3 cellular contexts compared by ENCODE assay signal in genomic region chr9:90274725-90275124, GRCh38.
TF ChIP-seq lines count a peak whose summit lies in the region.

No MANE protein-coding gene starts in this region.

TF ChIP-seq in SK-N-SH, 30 proteins besides CTCF, POLR2A, EP300 and RAD21 (continued from another document and continues in another):
- no peak for TF ChIP-seq PBX3 (IDR thresholded peaks at IDR 0.05)
- no peak for TF ChIP-seq MAX (IDR thresholded peaks at IDR 0.05; ENCODE audit: low read depth)
- TF ChIP-seq REST (IDR thresholded peaks at IDR 0.05; ENCODE audit: low read depth, low read length), result no peak
- no peak for TF ChIP-seq GATA2 (CRISPR knock-in tag; IDR thresholded peaks at IDR 0.05)
- no peak for TF ChIP-seq JUND (IDR thresholded peaks at IDR 0.05)
- no peak for TF ChIP-seq TAF1 (IDR thresholded peaks at IDR 0.05; ENCODE audit: borderline replicate concordance, low read depth, low read length)
- no peak for TF ChIP-seq FOSL2 (IDR thresholded peaks at IDR 0.05; ENCODE audit: borderline replicate concordance, low read depth)
- no peak for TF ChIP-seq USF1 (IDR thresholded peaks at IDR 0.05; ENCODE audit: borderline replicate concordance, low read depth)
- no peak for TF ChIP-seq ZBTB33 (IDR thresholded peaks at IDR 0.05; ENCODE audit: borderline replicate concordance, low read depth)

TF ChIP-seq in SK-N-SH treated with all-trans-retinoic acid at 6 μM for 48 hours, 23 proteins besides CTCF, POLR2A, EP300 and RAD21 (continued from another document):
- TF ChIP-seq TSHZ2 (CRISPR knock-in tag; IDR thresholded peaks at IDR 0.05) (no peak), PPARA (CRISPR knock-in tag; IDR thresholded peaks at IDR 0.05; ENCODE audit: borderline replicate concordance) (no peak), OSR1 (CRISPR knock-in tag; IDR thresholded peaks at IDR 0.05) (no peak), TCF4 (CRISPR knock-in tag; IDR thresholded peaks at IDR 0.05; ENCODE audit: borderline replicate concordance) (no peak), ZNF565 (CRISPR knock-in tag; conservative IDR thresholded peaks at IDR 0.05; ENCODE audit: low read depth) (no peak), SNAI2 (CRISPR knock-in tag; IDR thresholded peaks at IDR 0.05) (no peak), CSDC2 (CRISPR knock-in tag; IDR thresholded peaks at IDR 0.05) (no peak), ZC3H10 (CRISPR knock-in tag; IDR thresholded peaks at IDR 0.05) (no peak), ZFP3 (CRISPR knock-in tag; IDR thresholded peaks at IDR 0.05) (no peak), CSRNP3 (CRISPR knock-in tag; IDR thresholded peaks at IDR 0.05) (no peak), RARB (CRISPR knock-in tag; IDR thresholded peaks at IDR 0.05) (no peak), ZNF8 (CRISPR knock-in tag; IDR thresholded peaks at IDR 0.05) (no peak), ZFP30 (CRISPR knock-in tag; IDR thresholded peaks at IDR 0.05) (no peak), POU6F1 (CRISPR knock-in tag; IDR thresholded peaks at IDR 0.05; ENCODE audit: borderline replicate concordance, low read depth) (no peak), ISL1 (CRISPR knock-in tag; IDR thresholded peaks at IDR 0.05) (no peak), PATZ1 (CRISPR knock-in tag; IDR thresholded peaks at IDR 0.05; ENCODE audit: borderline replicate concordance) (no peak), GLIS3 (CRISPR knock-in tag; IDR thresholded peaks at IDR 0.05) (no peak)

TF ChIP-seq in HEK293T, 16 proteins besides CTCF, POLR2A, EP300 and RAD21 (continued from another document):
- TF ChIP-seq LEF1 (IDR thresholded peaks at IDR 0.05; ENCODE audit: borderline replicate concordance) (no peak), HDGF (IDR thresholded peaks at IDR 0.05; ENCODE audit: borderline replicate concordance) (no peak), TARDBP (IDR thresholded peaks at IDR 0.05) (no peak), ZNF384 (IDR thresholded peaks at IDR 0.05) (no peak), L3MBTL2 (conservative IDR thresholded peaks at IDR 0.05) (no peak), ARNT (IDR thresholded peaks at IDR 0.05) (no peak)
